ENCODE assay signal across 13 cellular contexts in the genomic region with DNA sequence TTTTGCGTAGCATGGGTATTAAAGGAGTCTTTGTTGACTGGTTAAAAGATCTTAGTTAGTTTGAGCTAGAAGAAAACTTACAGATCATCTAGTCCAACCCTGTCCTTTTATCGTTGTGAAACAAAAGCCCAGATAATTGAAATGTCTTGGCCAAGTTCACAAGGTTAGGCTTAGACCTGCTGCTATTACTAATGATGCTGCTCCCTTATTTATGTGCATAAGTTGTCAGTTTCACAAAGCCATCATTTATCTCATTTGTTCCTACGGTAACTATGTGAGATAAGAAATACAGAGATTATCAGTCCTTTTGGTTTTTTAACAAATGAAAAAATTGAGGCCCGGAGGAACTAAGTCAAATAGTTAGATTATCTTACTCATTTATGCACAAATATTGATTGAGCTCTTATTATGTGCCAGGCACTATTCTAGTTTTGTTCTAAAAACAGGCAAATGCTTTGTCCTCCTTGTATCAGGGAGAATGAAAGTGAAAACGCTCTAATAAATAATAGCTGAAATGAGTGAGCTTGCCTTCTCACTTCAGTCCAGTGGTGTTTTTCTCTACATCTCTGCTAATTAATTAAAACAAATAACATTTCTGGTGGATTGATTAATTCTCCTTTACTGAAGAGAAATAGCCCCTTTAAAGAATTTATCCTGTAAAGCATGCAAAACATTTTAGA. TPM values are rescaled to one million over a fixed set of nuclear protein-coding genes. Genes with fewer than 3 reads are reported as not detected.
DNase-seq lines count a peak whose midpoint lies in the region; ATAC-seq and FAIRE-seq lines count a peak whose summit lies in the region.
"Had no signal": no experiment of that assay in that cellular context is flagged by ENCODE, and none has a peak within 500 bp of the region (broad histone marks: within the 10 kb centered on the region; RNA-seq: fewer than 3 reads in every experiment).

No MANE protein-coding gene starts in this region.

- intact Hi-C loops in Right ventricle myocardium superior (cut with DNase I) (no loop called here), aorta (cut with DNase I) (no loop called here)

- no peaks in the 10 kb centered on the region for H3K9me3 ChIP-seq in aorta (ENCODE audit: control insufficient read depth, low read length)

- H3K9me3 Mint-ChIP-seq in stimulated activated naive CD8-positive, alpha-beta T cell treated with anti-CD3 and anti-CD28 coated beads, Interleukin-15, Interleukin-2, amounts not matched to agents 100 ng/mL and 50 ng/mL, for 24 hours, result peaks cover 19% of the 10 kb centered on the region
- peaks cover 0 to 19% (median 7%) of the 10 kb centered on the region in 9 donors for H3K9me3 Mint-ChIP-seq in naive thymus-derived CD8-positive, alpha-beta T cell

- no peaks in the 10 kb centered on the region for H3K27me3 Mint-ChIP-seq in stimulated activated naive CD8-positive, alpha-beta T cell treated with anti-CD3 and anti-CD28 coated beads, Interleukin-15, Interleukin-2, amounts not matched to agents 100 ng/mL and 50 ng/mL, for 24 hours
- no peaks in the 10 kb centered on the region for H3K27me3 Mint-ChIP-seq in naive thymus-derived CD8-positive, alpha-beta T cell

- FAIRE-seq in frontal cortex (lab: Jason Lieb, UNC), result no peak
- FAIRE-seq: RCC 7860, TTC549 had no signal

- H3K4me1 Mint-ChIP-seq in stimulated activated naive CD8-positive, alpha-beta T cell treated with anti-CD3 and anti-CD28 coated beads, Interleukin-15, Interleukin-2, amounts not matched to agents 100 ng/mL and 50 ng/mL, for 24 hours (ENCODE audit: low read depth), result peaks cover 15% of the 10 kb centered on the region
- H3K4me1 Mint-ChIP-seq in naive thymus-derived CD8-positive, alpha-beta T cell, result peaks cover 3 to 12% (median 8%) of the 10 kb centered on the region in 4 donors

- H3K27ac ChIP-seq in aorta (ENCODE audit: low read depth in 1 of 2, low read length in 2 of 2), result no peak overlapping the region
- H3K27ac ChIP-seq: epithelial cell of prostate had no signal

- H3K27me3 ChIP-seq in aorta (ENCODE audit: control insufficient read depth in 1 of 2, insufficient read depth in 2 of 2, low read length in 1 of 2), result no peaks in the 10 kb centered on the region

- POLR2A ChIA-PET in naive thymus-derived CD8-positive, alpha-beta T cell (lab: Charles Lee), result no interaction called here

- no peaks in the 10 kb centered on the region for H3K36me3 ChIP-seq in aorta (ENCODE audit: control insufficient read depth in 1 of 2, insufficient read depth in 2 of 2, low read length in 1 of 2)

- H3K4me3 ChIP-seq in aorta (ENCODE audit: low read length in 2 of 2), result no peak overlapping the region

- DNase-seq in stimulated activated naive CD8-positive, alpha-beta T cell treated with anti-CD3 and anti-CD28 coated beads, Interleukin-15, Interleukin-2, amounts not matched to agents 100 U/mL and 50 U/mL, for 24 hours, result no peak
- DNase-seq in Right ventricle myocardium superior (no peak), pons (ENCODE audit: low spot score) (peak; percentile 22), aorta (no peak), G401 (ENCODE audit: low spot score) (no peak), frontal cortex (ENCODE audit: low spot score in 2 of 2) (no peak)
- DNase-seq in naive thymus-derived CD8-positive, alpha-beta T cell, result no peak
- DNase-seq: NCI-H1417 treated with DMSO at 0.1 percent for 48 hours, NCI-H510A treated with DMSO at 0.1 percent for 48 hours had no signal

- H3K4me3 Mint-ChIP-seq in stimulated activated naive CD8-positive, alpha-beta T cell treated with anti-CD3 and anti-CD28 coated beads, Interleukin-15, Interleukin-2, amounts not matched to agents 100 ng/mL and 50 ng/mL, for 24 hours, result peak overlapping the region; percentile 61
- H3K4me3 Mint-ChIP-seq in naive thymus-derived CD8-positive, alpha-beta T cell, result peak overlapping the region in 3 of 10 donors; percentile 10 to 74 (median 64)

- peaks cover 0 to 1% of the 10 kb centered on the region in 2 donors for H3K4me1 ChIP-seq in aorta (ENCODE audit: control insufficient read depth in 1 of 2, insufficient read depth in 2 of 2, low read length in 2 of 2)

- WGBS in aorta, 2 donors, result 37 to 44% methylated on average over 5 of the region's 5 CpGs

- peaks cover 7% of the 10 kb centered on the region for H3K36me3 Mint-ChIP-seq in stimulated activated naive CD8-positive, alpha-beta T cell treated with anti-CD3 and anti-CD28 coated beads, Interleukin-15, Interleukin-2, amounts not matched to agents 100 ng/mL and 50 ng/mL, for 24 hours (ENCODE audit: low read depth)
- peaks cover 0 to 12% (median 10%) of the 10 kb centered on the region in 3 donors for H3K36me3 Mint-ChIP-seq in naive thymus-derived CD8-positive, alpha-beta T cell

- H3K27ac Mint-ChIP-seq in stimulated activated naive CD8-positive, alpha-beta T cell treated with anti-CD3 and anti-CD28 coated beads, Interleukin-15, Interleukin-2, amounts not matched to agents 100 ng/mL and 50 ng/mL, for 24 hours, result no peak overlapping the region
- H3K27ac Mint-ChIP-seq in naive thymus-derived CD8-positive, alpha-beta T cell, result peak overlapping the region in 3 of 10 donors; percentile 7 to 79 (median 77)

- no peak for ATAC-seq in stimulated activated naive CD8-positive, alpha-beta T cell treated with anti-CD3 and anti-CD28 coated beads, Interleukin-15, Interleukin-2, amounts not matched to agents 100 U/mL and 50 U/mL, for 24 hours
- ATAC-seq in Right ventricle myocardium superior (ENCODE audit: poor library complexity) (peak; percentile 48), aorta (ENCODE audit: low FRiP score) (peak; percentile 41)
- ATAC-seq in naive thymus-derived CD8-positive, alpha-beta T cell, result no peak

- in situ Hi-C loops in G401 (cut with HindIII; ENCODE audit: low sequenced_read_pairs), result no loop called here

RNA-seq across cellular contexts. Expression of a gene that starts 49.1 kb away (rescaled TPM):
- total RNA-seq in Right ventricle myocardium superior, result 2.7 TPM
- total RNA-seq in aorta, result 10 to 100 TPM; 14.9 to 19.8 TPM
- 1 to 10 TPM; 4.5 to 7.2 TPM for polyA plus RNA-seq in aorta
- total RNA-seq in naive thymus-derived CD8-positive, alpha-beta T cell, result 1 to 10 TPM; 5.3 to 5.7 TPM
- 10 to 100 TPM in 1 of 3 donors, under 1 TPM in 2; 0.04 to 10.6 (median 0.47) TPM for polyA plus RNA-seq in naive thymus-derived CD8-positive, alpha-beta T cell
- not detected in 2 replicates for total RNA-seq in G401 (2014; rRNA removed; shearing (Covaris generic))
- total RNA-seq in frontal cortex, result 1.2 TPM

Comparison
In these comparisons a context has a peak if more than half of its experiments do, and no peak if none do; other contexts are left out.
1. ATAC-seq: peak in Right ventricle myocardium superior (single experiment) and aorta (single experiment); none in stimulated activated naive CD8-positive, alpha-beta T cell treated with anti-CD3 and anti-CD28 coated beads, Interleukin-15, Interleukin-2, amounts not matched to agents 100 U/mL and 50 U/mL, for 24 hours (single experiment) and naive thymus-derived CD8-positive, alpha-beta T cell (0 of 2).